Comparison of ENCODE assay signal across 1 cellular context in genomic region chr2:128178650-128179460, GRCh38.
TF ChIP-seq lines count a peak whose summit lies in the region.

No MANE protein-coding gene starts in this region.

TF ChIP-seq in HepG2, 621 proteins besides CTCF, POLR2A, EP300 and RAD21 (continued from another document and continues in another):
- TF ChIP-seq CSRNP1 (CRISPR knock-in tag; IDR thresholded peaks at IDR 0.05) (0 out of 2 replicates have a peak, but pooled peaks have one; percentile 64), ZNF644 (CRISPR knock-in tag; IDR thresholded peaks at IDR 0.05; ENCODE audit: low read depth) (peak; percentile 80), ATF6 (CRISPR knock-in tag; conservative IDR thresholded peaks at IDR 0.05) (no peak), THRA (CRISPR knock-in tag; IDR thresholded peaks at IDR 0.05; ENCODE audit: borderline replicate concordance) (no peak; the same call in none of the 2 replicates), TRIM22 (IDR thresholded peaks at IDR 0.05) (no peak), ZNF747 (CRISPR knock-in tag; IDR thresholded peaks at IDR 0.05; ENCODE audit: borderline replicate concordance) (no peak), GPN1 (CRISPR knock-in tag; IDR thresholded peaks at IDR 0.05; ENCODE audit: borderline replicate concordance) (no peak), ZFY (CRISPR knock-in tag; IDR thresholded peaks at IDR 0.05) (peak; percentile 70), ZNF280B (CRISPR knock-in tag; IDR thresholded peaks at IDR 0.05; ENCODE audit: borderline replicate concordance) (no peak), TSC22D2 (CRISPR knock-in tag; IDR thresholded peaks at IDR 0.05; ENCODE audit: borderline replicate concordance) (0 out of 2 replicates have a peak, but pooled peaks have one; percentile 48), TEAD3 (CRISPR knock-in tag; optimal IDR thresholded peaks at IDR 0.05; ENCODE audit: borderline replicate concordance) (peak; percentile 89), ZNF362 (CRISPR knock-in tag; IDR thresholded peaks at IDR 0.05; ENCODE audit: borderline replicate concordance) (peak; percentile 73; the same call in 1 of the 2 replicates), TEAD2 (CRISPR knock-in tag; IDR thresholded peaks at IDR 0.05) (no peak), ZNF713 (CRISPR knock-in tag; IDR thresholded peaks at IDR 0.05) (no peak), KDM5A (IDR thresholded peaks at IDR 0.05; ENCODE audit: borderline replicate concordance, low read length) (no peak), NPAS2 (CRISPR knock-in tag; IDR thresholded peaks at IDR 0.05; ENCODE audit: borderline replicate concordance) (no peak), WIZ (CRISPR knock-in tag; IDR thresholded peaks at IDR 0.05) (no peak), KDM5B (CRISPR knock-in tag; IDR thresholded peaks at IDR 0.05; ENCODE audit: borderline replicate concordance) (no peak), PAF1 (CRISPR knock-in tag; IDR thresholded peaks at IDR 0.05) (no peak), ZNF83 (CRISPR knock-in tag; IDR thresholded peaks at IDR 0.05; ENCODE audit: borderline replicate concordance) (no peak), ZKSCAN8 (CRISPR knock-in tag; IDR thresholded peaks at IDR 0.05; ENCODE audit: borderline replicate concordance) (no peak), ZNF737 (CRISPR knock-in tag; IDR thresholded peaks at IDR 0.05; ENCODE audit: borderline replicate concordance) (no peak), MAFG (CRISPR knock-in tag; IDR thresholded peaks at IDR 0.05) (no peak), ONECUT2 (CRISPR knock-in tag; IDR thresholded peaks at IDR 0.05) (no peak; the same call in 1 of the 2 replicates), ZSCAN12 (CRISPR knock-in tag; IDR thresholded peaks at IDR 0.05) (no peak), POLR2G (IDR thresholded peaks at IDR 0.05; ENCODE audit: low read depth, low read length) (peak; percentile 59; the same call in 1 of the 2 replicates), ZNF597 (CRISPR knock-in tag; IDR thresholded peaks at IDR 0.05) (no peak), ZNF235 (CRISPR knock-in tag; IDR thresholded peaks at IDR 0.05; ENCODE audit: borderline replicate concordance) (no peak), DRAP1 (CRISPR knock-in tag; IDR thresholded peaks at IDR 0.05) (peak; percentile 71), ZFP1 (CRISPR knock-in tag; IDR thresholded peaks at IDR 0.05) (peak; percentile 70), TRIM24 (CRISPR knock-in tag; IDR thresholded peaks at IDR 0.05) (no peak), MAZ (IDR thresholded peaks at IDR 0.05; ENCODE audit: borderline replicate concordance, low read depth, low read length) (peak; percentile 47; the same call in 1 of the 2 replicates), MAZ (CRISPR knock-in tag; IDR thresholded peaks at IDR 0.05; ENCODE audit: low read depth) (no peak), ZNF672 (CRISPR knock-in tag; IDR thresholded peaks at IDR 0.05) (no peak), TCF7L2 (IDR thresholded peaks at IDR 0.05; ENCODE audit: low read depth, low read length) (peak; percentile 90), ZNF639 (CRISPR knock-in tag; conservative IDR thresholded peaks at IDR 0.05) (no peak), JUN (CRISPR knock-in tag; IDR thresholded peaks at IDR 0.05) (0 out of 2 replicates have a peak, but pooled peaks have one; percentile 60), ARHGAP35 (CRISPR knock-in tag; IDR thresholded peaks at IDR 0.05; ENCODE audit: borderline replicate concordance) (no peak), ZNF652 (CRISPR knock-in tag; IDR thresholded peaks at IDR 0.05; ENCODE audit: borderline replicate concordance, low read depth) (no peak; the same call in 1 of the 2 replicates), TERF1 (CRISPR knock-in tag; IDR thresholded peaks at IDR 0.05) (no peak), STAG1 (CRISPR knock-in tag; IDR thresholded peaks at IDR 0.05) (peak; percentile 89), ARNTL (CRISPR knock-in tag; IDR thresholded peaks at IDR 0.05) (no peak), ZNF746 (CRISPR knock-in tag; IDR thresholded peaks at IDR 0.05) (no peak), HES4 (CRISPR knock-in tag; IDR thresholded peaks at IDR 0.05; ENCODE audit: borderline replicate concordance) (no peak), SNAPC2 (CRISPR knock-in tag; IDR thresholded peaks at IDR 0.05) (peak; percentile 59; the same call in 1 of the 2 replicates)
- TF ChIP-seq, protein P1, sequence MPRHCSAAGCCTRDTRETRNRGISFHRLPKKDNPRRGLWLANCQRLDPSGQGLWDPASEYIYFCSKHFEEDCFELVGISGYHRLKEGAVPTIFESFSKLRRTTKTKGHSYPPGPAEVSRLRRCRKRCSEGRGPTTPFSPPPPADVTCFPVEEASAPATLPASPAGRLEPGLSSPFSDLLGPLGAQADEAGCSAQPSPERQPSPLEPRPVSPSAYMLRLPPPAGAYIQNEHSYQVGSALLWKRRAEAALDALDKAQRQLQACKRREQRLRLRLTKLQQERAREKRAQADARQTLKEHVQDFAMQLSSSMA (CRISPR knock-in tag; IDR thresholded peaks at IDR 0.05) = no peak
- TF ChIP-seq, protein P2, sequence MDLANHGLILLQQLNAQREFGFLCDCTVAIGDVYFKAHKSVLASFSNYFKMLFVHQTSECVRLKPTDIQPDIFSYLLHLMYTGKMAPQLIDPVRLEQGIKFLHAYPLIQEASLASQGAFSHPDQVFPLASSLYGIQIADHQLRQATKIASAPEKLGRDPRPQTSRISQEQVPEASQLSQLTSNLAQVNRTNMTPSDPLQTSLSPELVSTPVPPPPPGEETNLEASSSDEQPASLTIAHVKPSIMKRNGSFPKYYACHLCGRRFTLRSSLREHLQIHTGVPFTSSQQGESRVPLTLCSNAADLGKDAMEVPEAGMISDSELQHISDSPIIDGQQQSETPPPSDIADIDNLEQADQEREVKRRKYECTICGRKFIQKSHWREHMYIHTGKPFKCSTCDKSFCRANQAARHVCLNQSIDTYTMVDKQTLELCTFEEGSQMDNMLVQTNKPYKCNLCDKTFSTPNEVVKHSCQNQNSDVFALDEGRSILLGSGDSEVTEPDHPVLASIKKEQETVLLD (CRISPR knock-in tag; IDR thresholded peaks at IDR 0.05; ENCODE audit: low read depth) = no peak
- TF ChIP-seq, protein P3, sequence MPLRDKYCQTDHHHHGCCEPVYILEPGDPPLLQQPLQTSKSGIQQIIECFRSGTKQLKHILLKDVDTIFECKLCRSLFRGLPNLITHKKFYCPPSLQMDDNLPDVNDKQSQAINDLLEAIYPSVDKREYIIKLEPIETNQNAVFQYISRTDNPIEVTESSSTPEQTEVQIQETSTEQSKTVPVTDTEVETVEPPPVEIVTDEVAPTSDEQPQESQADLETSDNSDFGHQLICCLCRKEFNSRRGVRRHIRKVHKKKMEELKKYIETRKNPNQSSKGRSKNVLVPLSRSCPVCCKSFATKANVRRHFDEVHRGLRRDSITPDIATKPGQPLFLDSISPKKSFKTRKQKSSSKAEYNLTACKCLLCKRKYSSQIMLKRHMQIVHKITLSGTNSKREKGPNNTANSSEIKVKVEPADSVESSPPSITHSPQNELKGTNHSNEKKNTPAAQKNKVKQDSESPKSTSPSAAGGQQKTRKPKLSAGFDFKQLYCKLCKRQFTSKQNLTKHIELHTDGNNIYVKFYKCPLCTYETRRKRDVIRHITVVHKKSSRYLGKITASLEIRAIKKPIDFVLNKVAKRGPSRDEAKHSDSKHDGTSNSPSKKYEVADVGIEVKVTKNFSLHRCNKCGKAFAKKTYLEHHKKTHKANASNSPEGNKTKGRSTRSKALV (CRISPR knock-in tag; IDR thresholded peaks at IDR 0.05) = peak; percentile 91; the same call in 1 of the 2 replicates
